8 cellular contexts compared by ENCODE assay signal in the genomic region with DNA sequence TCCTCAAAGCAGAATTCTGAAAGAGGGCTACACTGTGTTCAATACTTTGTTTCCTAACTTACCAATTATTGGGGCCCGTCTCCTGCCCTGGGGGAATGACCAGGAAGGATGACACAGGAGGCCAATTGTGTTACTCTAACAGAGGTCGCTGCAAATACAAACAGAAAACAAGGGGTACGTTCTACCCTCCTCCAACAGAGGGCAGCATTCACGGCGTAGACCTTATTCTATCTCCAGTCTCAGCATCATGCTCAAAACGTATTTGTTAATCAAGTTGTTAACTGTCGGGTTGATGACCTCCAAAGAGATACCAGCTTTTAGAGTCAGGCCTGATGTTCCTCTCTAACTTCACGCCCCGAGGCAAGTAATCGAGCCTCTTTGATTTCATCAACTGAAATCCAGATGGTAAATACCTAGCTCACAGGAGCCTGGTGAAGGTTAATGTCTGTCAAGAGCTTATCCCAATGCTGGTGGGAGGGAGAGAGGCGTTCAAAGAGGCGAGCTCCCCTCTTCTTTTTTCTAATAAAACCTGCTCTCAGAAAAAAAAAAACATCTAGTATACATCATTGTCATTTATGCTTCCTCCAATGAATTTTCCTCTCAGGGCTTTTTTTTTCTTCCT.
DNase-seq lines count a peak whose midpoint lies in the region; ATAC-seq and TF ChIP-seq lines count a peak whose summit lies in the region.

No MANE protein-coding gene starts in this region.

- CTCF ChIA-PET in AG04449 (lab: Yijun Ruan, JAX): interaction anchor here (0.6 to 4.5 kb wide), 8 partner anchors 8 to 340 kb away, joined by 3 to 52 read pairs (median 3); no protein-coding TSS in a partner anchor

- POLR2A ChIA-PET in AG04449 (lab: Yijun Ruan, JAX): no interaction called here

- ATAC-seq in GM21825 (IDR thresholded peaks at IDR 0.05; ENCODE audit: unreplicated experiment) (no peak), HG03520 (IDR thresholded peaks at IDR 0.05; ENCODE audit: unreplicated experiment) (no peak), GM21381 (IDR thresholded peaks at IDR 0.05; ENCODE audit: unreplicated experiment) (no peak)

- DNase-seq in AG04449 (ENCODE audit: low read depth, low spot score) (no peak), NCI-H82 (lab: John Stamatoyannopoulos, UW) (peak; percentile 66), epidermal melanocyte (ENCODE audit: insufficient read length, low spot score) (peak; percentile 31), retinal pigment epithelial cell (ENCODE audit: low read depth) (peak; percentile 2)

- H3K4me3 ChIP-seq in AG04449 (ENCODE audit: low read depth, low read length): no peak overlapping the region
- H3K4me3 ChIP-seq in retinal pigment epithelial cell (ENCODE audit: low read length): no peak overlapping the region

- peak; percentile 64 for TF ChIP-seq CTCF in AG04449 (IDR thresholded peaks at IDR 0.05; ENCODE audit: insufficient read depth, low read length, missing control alignments)
- peak; percentile 63 for TF ChIP-seq CTCF in GM12874 (IDR thresholded peaks at IDR 0.05; ENCODE audit: insufficient read depth, low read depth, low read length)
- peak; percentile 78 for TF ChIP-seq CTCF in retinal pigment epithelial cell (conservative IDR thresholded peaks at IDR 0.05; ENCODE audit: low read depth, low read length)
